Comparison of ENCODE assay signal across 9 cellular contexts in genomic region chr14:104224516-104225281, GRCh38.
A peak's percentile ranks its signal among the peaks of the same experiment; 100 is the strongest.
DNase-seq lines count a peak whose midpoint lies in the region; ATAC-seq, FAIRE-seq and TF ChIP-seq lines count a peak whose summit lies in the region.
"Had no signal": no experiment of that assay in that cellular context is flagged by ENCODE, and none has a peak within 500 bp of the region (broad histone marks: within the 10 kb centered on the region; RNA-seq: fewer than 3 reads in every experiment).

No MANE protein-coding gene starts in this region.

- no peak overlapping the region for H3K4me3 ChIP-seq in neuronal stem cell (ENCODE audit: low read length in 2 of 2)

- no peak overlapping the region for H2AFZ ChIP-seq in neuronal stem cell (ENCODE audit: low read length)

- no peak overlapping the region for H4K91ac ChIP-seq in neuronal stem cell (ENCODE audit: low read depth, low read length, poor library complexity)

- H3K27ac ChIP-seq in neuronal stem cell (replicated peaks; ENCODE audit: low read length) = no peak overlapping the region

- H3K36me3 ChIP-seq in neuronal stem cell (replicated peaks in 1 of 2; ENCODE audit: control insufficient read depth in 2 of 2, insufficient read depth in 2 of 2, low read length in 2 of 2) = no peaks in the 10 kb centered on the region

- no peaks in the 10 kb centered on the region for H3K79me1 ChIP-seq in neuronal stem cell (ENCODE audit: low read depth, low read length)

- peak overlapping the region; percentile 53 for H2BK5ac ChIP-seq in neuronal stem cell (ENCODE audit: low read length)

- H3K4ac ChIP-seq in neuronal stem cell (ENCODE audit: low read length) = peak overlapping the region; percentile 58

- no peaks in the 10 kb centered on the region for H3K9me3 ChIP-seq in neuronal stem cell (replicated peaks in 1 of 2; ENCODE audit: control insufficient read depth in 2 of 2, insufficient read depth in 1 of 2, low read depth in 1 of 2, low read length in 2 of 2)

- H2BK15ac ChIP-seq in neuronal stem cell (ENCODE audit: low read length) = peak overlapping the region; percentile 49

- peak overlapping the region; percentile 98 for H2AK5ac ChIP-seq in neuronal stem cell (ENCODE audit: low read depth, low read length)

- H3K14ac ChIP-seq in neuronal stem cell (ENCODE audit: low read length) = no peak overlapping the region

- H2BK12ac ChIP-seq in neuronal stem cell (ENCODE audit: low read length) = peak overlapping the region; percentile 75

- WGBS in neuronal stem cell (ENCODE audit: extremely low coverage in 2 of 2, insufficient read length in 2 of 2, insufficient replicate concordance in 1 of 2), 2 donors = no CpG with 5 or more reads among the region's 19 CpGs

- H3K23ac ChIP-seq in neuronal stem cell (ENCODE audit: low read depth, low read length, poor library complexity) = peak overlapping the region; percentile 34

- peak; percentile 62 for DNase-seq in D721Med (ENCODE audit: insufficient read length, low spot score)
- DNase-seq in NCI-H1694 treated with DMSO at 0.1 percent for 48 hours (lab: John Stamatoyannopoulos, UW) = peak; percentile 87
- DNase-seq in astrocyte of the hippocampus (ENCODE audit: low read depth, low spot score) = peak; percentile 5
- DNase-seq in neuronal stem cell (ENCODE audit: low spot score) = no peak
- no peak for DNase-seq in NCI-H1930 (lab: John Stamatoyannopoulos, UW)
- DNase-seq in retina = no peak

- no peak for ATAC-seq in GM18909 (IDR thresholded peaks at IDR 0.05; ENCODE audit: poor library complexity, unreplicated experiment)
- ATAC-seq in HG03025 (IDR thresholded peaks at IDR 0.05; ENCODE audit: low FRiP score, unreplicated experiment) = no peak

- peak overlapping the region; percentile 71 for H3K18ac ChIP-seq in neuronal stem cell (ENCODE audit: low read length)

- no peak overlapping the region for H2BK120ac ChIP-seq in neuronal stem cell (ENCODE audit: low read depth, low read length)

- no peak overlapping the region for H3K9ac ChIP-seq in neuronal stem cell (ENCODE audit: low read depth, low read length, poor library complexity)

- FAIRE-seq in D721Med (lab: Jason Lieb, UNC) = no peak
- FAIRE-seq: astrocyte had no signal

- peaks cover 5 to 7% of the 10 kb centered on the region in 2 donors for H3K4me1 ChIP-seq in neuronal stem cell (ENCODE audit: control insufficient read depth in 2 of 2, insufficient read depth in 1 of 2, low read depth in 1 of 2, low read length in 2 of 2)

- no peak overlapping the region for H4K8ac ChIP-seq in neuronal stem cell (ENCODE audit: low read depth, low read length)

- no peak overlapping the region for H3K4me2 ChIP-seq in neuronal stem cell (ENCODE audit: insufficient read depth, low read length, poor library complexity, severe bottlenecking)

- peaks cover 0 to 25% (median 0%) of the 10 kb centered on the region in 3 experiments for H3K27me3 ChIP-seq in neuronal stem cell (ENCODE audit: control insufficient read depth in 3 of 3, insufficient read depth in 3 of 3, low read depth in 1 of 3, low read length in 3 of 3)

- peak; percentile 55 for TF ChIP-seq CTCF in D721Med (IDR thresholded peaks at IDR 0.05; ENCODE audit: insufficient read depth, missing control alignments)

Comparison
In these comparisons a context has a peak if more than half of its experiments do, and no peak if none do; other contexts are left out.
1. DNase-seq: peak in D721Med (single experiment), NCI-H1694 treated with DMSO at 0.1 percent for 48 hours (single experiment) and astrocyte of the hippocampus (single experiment); none in neuronal stem cell (single experiment), NCI-H1930 (0 of 2) and retina (single experiment).